ENCODE assay signal across 8 cellular contexts in genomic region chr10:42753507-42754154, GRCh38. TPM values are rescaled to one million over a fixed set of nuclear protein-coding genes. Genes with fewer than 3 reads are reported as not detected.
DNase-seq lines count a peak whose midpoint lies in the region; ATAC-seq and TF ChIP-seq lines count a peak whose summit lies in the region.

No MANE protein-coding gene starts in this region.

- CTCF ChIA-PET in activated CD8-positive, alpha-beta memory T cell treated with anti-CD3 and anti-CD28 coated beads, Interleukin-2, amount 10 ng/mL, durations not matched to agents 7 days and 5 days (lab: Charles Lee) = interaction anchor here (1.2 to 3.4 kb wide), 5 partner anchors 9 to 352 kb away, joined by 3 to 9 read pairs (median 5); partner anchors contain the start of gene BMS1

- peaks cover 1% of the 10 kb centered on the region for H3K36me3 Mint-ChIP-seq in activated CD8-positive, alpha-beta memory T cell treated with anti-CD3 and anti-CD28 coated beads, Interleukin-2, amount 10 ng/mL, durations not matched to agents 7 days and 5 days
- no peaks in the 10 kb centered on the region for H3K36me3 Mint-ChIP-seq in activated naive CD4-positive, alpha-beta T cell treated with anti-CD3 and anti-CD28 coated beads, Interleukin-2, amount 50 U/mL, for 72 hours

- intact Hi-C loops in spleen (cut with DNase I; ENCODE audit: low total_unique reads) = no loop called here

- H3K4me1 Mint-ChIP-seq in activated CD8-positive, alpha-beta memory T cell treated with anti-CD3 and anti-CD28 coated beads, Interleukin-2, amount 10 ng/mL, durations not matched to agents 7 days and 5 days = peaks cover 7% of the 10 kb centered on the region

- H3K4me3 ChIP-seq in iPS-11a (ENCODE audit: low read depth, low read length) (peak overlapping the region; percentile 43), spleen (peak overlapping the region; percentile 49 to 76 (median 54))

- peak overlapping the region; percentile 52 for H3K4me3 Mint-ChIP-seq in activated CD8-positive, alpha-beta memory T cell treated with anti-CD3 and anti-CD28 coated beads, Interleukin-2, amount 10 ng/mL, durations not matched to agents 7 days and 5 days

- peaks cover 0 to 94% (median 34%) of the 10 kb centered on the region in 7 donors for H3K27me3 ChIP-seq in spleen (replicated peaks in 1 of 7)

- no peak for TF ChIP-seq POLR2A in spleen (IDR thresholded peaks at IDR 0.05)

- no peaks in the 10 kb centered on the region for H3K9me3 ChIP-seq in spleen

- no peak overlapping the region for H3K27ac Mint-ChIP-seq in activated CD8-positive, alpha-beta memory T cell treated with anti-CD3 and anti-CD28 coated beads, Interleukin-2, amount 10 ng/mL, durations not matched to agents 7 days and 5 days
- no peak overlapping the region for H3K27ac Mint-ChIP-seq in activated naive CD4-positive, alpha-beta T cell treated with anti-CD3 and anti-CD28 coated beads, Interleukin-2, amount 50 U/mL, for 72 hours

- H3K9me3 Mint-ChIP-seq in activated CD8-positive, alpha-beta memory T cell treated with anti-CD3 and anti-CD28 coated beads, Interleukin-2, amount 10 ng/mL, durations not matched to agents 7 days and 5 days (ENCODE audit: low read depth) = no peaks in the 10 kb centered on the region
- no peaks in the 10 kb centered on the region for H3K9me3 Mint-ChIP-seq in activated naive CD4-positive, alpha-beta T cell treated with anti-CD3 and anti-CD28 coated beads, Interleukin-2, amount 50 U/mL, for 72 hours

- WGBS in spleen, 5 donors = 0 to 4% (median 1%) methylated on average over 33 to 51 of the region's 51 CpGs

- no peak for ATAC-seq in activated CD8-positive, alpha-beta memory T cell treated with anti-CD3 and anti-CD28 coated beads, Interleukin-2, amount 10 ng/mL, durations not matched to agents 7 days and 5 days
- peak; percentile 27 to 35 for ATAC-seq in activated naive CD4-positive, alpha-beta T cell treated with anti-CD3 and anti-CD28 coated beads, Interleukin-2, amount 50 U/mL, for 72 hours
- ATAC-seq in GM21786 (IDR thresholded peaks at IDR 0.05; ENCODE audit: unreplicated experiment) = no peak

- no peaks in the 10 kb centered on the region for H3K36me3 ChIP-seq in spleen

- DNase-seq in activated CD8-positive, alpha-beta memory T cell treated with anti-CD3 and anti-CD28 coated beads, Interleukin-2, amount 10 ng/mL, durations not matched to agents 7 days and 5 days = no peak
- no peak for DNase-seq in activated CD8-positive, alpha-beta memory T cell treated with anti-CD3 and anti-CD28 coated beads, Interleukin-2, amount 50 U/mL, for 4 hours
- DNase-seq in activated naive CD4-positive, alpha-beta T cell treated with anti-CD3 and anti-CD28 coated beads, Interleukin-2, amount 50 U/mL, for 72 hours (ENCODE audit: low spot score in 2 of 2) = peak in 1 of 2 donors; percentile 8
- peak; percentile 80 for DNase-seq in spleen
- DNase-seq in caudate nucleus (lab: John Stamatoyannopoulos, UW) = no peak
- DNase-seq in A172 (ENCODE audit: low spot score) = no peak

- H3K27me3 Mint-ChIP-seq in activated CD8-positive, alpha-beta memory T cell treated with anti-CD3 and anti-CD28 coated beads, Interleukin-2, amount 10 ng/mL, durations not matched to agents 7 days and 5 days = peaks cover 62% of the 10 kb centered on the region

- no peak for TF ChIP-seq CTCF in spleen (IDR thresholded peaks at IDR 0.05 in 8 of 11, conservative IDR thresholded peaks at IDR 0.05 in 3 of 11)

- peaks cover 8 to 35% (median 31%) of the 10 kb centered on the region in 6 donors for H3K4me1 ChIP-seq in spleen

- H3K27ac ChIP-seq in spleen (peak overlapping the region in 7 of 8 donors; percentile 22 to 77 (median 68)), caudate nucleus (ENCODE audit: low read depth, low read length) (no peak overlapping the region)

RNA-seq across cellular contexts. Expression of gene BMS1, which starts 29.0 kb away (rescaled TPM):
- total RNA-seq in activated CD8-positive, alpha-beta memory T cell treated with anti-CD3 and anti-CD28 coated beads, Interleukin-2, amount 10 ng/mL, durations not matched to agents 7 days and 5 days = 10 to 100 TPM; 17.4 to 24.0 TPM
- 10 to 100 TPM; 14.9 to 24.5 TPM for total RNA-seq in activated naive CD4-positive, alpha-beta T cell treated with anti-CD3 and anti-CD28 coated beads, Interleukin-2, amount 50 U/mL, for 72 hours
- total RNA-seq in spleen = 10 to 100 TPM; 13.1 to 17.7 (median 15.5) TPM
- 1 to 10 TPM; 6.6 to 9.1 (median 7.3) TPM for polyA plus RNA-seq in spleen
- total RNA-seq in A172 (2014; rRNA removed; shearing (Covaris generic)) = 23.6 and 28.3 TPM in 2 replicates

Comparison
In these comparisons a context has a peak if more than half of its experiments do, and no peak if none do; other contexts are left out.
1. ATAC-seq: peak in activated naive CD4-positive, alpha-beta T cell treated with anti-CD3 and anti-CD28 coated beads, Interleukin-2, amount 50 U/mL, for 72 hours (2 of 2); none in activated CD8-positive, alpha-beta memory T cell treated with anti-CD3 and anti-CD28 coated beads, Interleukin-2, amount 10 ng/mL, durations not matched to agents 7 days and 5 days (single experiment) and GM21786 (single experiment).